Comparison of ENCODE assay signal across 27 cellular contexts in genomic region chr2:153551698-153552097, GRCh38.
"Had no signal": no experiment of that assay in that cellular context is flagged by ENCODE, and none has a peak within 500 bp of the region (broad histone marks: within the 10 kb centered on the region; RNA-seq: fewer than 3 reads in every experiment).

No MANE protein-coding gene starts in this region.

- H3K4me1 ChIP-seq: stomach, suprapubic skin, testis, thyroid gland, tibial artery, tibial nerve, transverse colon, upper lobe of left lung, upper lobe of right lung, uterus, vagina had no signal

- H3K27ac ChIP-seq: stomach, suprapubic skin, testis, thoracic aorta, thyroid gland, tibial artery, tibial nerve, transverse colon, upper lobe of left lung, upper lobe of right lung, uterus, vagina had no signal

- H3K36me3 ChIP-seq: stomach, suprapubic skin, thoracic aorta, thyroid gland, tibial artery, tibial nerve, transverse colon, upper lobe of left lung, upper lobe of right lung, uterus, vagina had no signal

- H3K4me3 Mint-ChIP-seq: stimulated activated effector memory CD8-positive, alpha-beta T cell treated with anti-CD3 and anti-CD28 coated beads, Interleukin-12 subunit alpha, Interleukin-12 subunit beta, amount 100 ng/mL, for 72 hours; stimulated activated memory B cell treated with anti-CD40 and anti-IgM and Interleukin-4, amounts not matched to agents 10 μg/mL and 1 μg/mL and 100 μg/mL, for 72 hours; stimulated activated naive B cell treated with anti-CD40 and anti-IgM and Interleukin-4, amounts not matched to agents 10 μg/mL and 1 μg/mL and 100 μg/mL, for 72 hours; stimulated activated naive CD8-positive, alpha-beta T cell treated with anti-CD3 and anti-CD28 coated beads, Interleukin-15, amount 100 ng/mL, for 72 hours; stimulated activated naive CD8-positive, alpha-beta T cell treated with anti-CD3 and anti-CD28 coated beads, Interleukin-15, Interleukin-2, amounts not matched to agents 100 ng/mL and 50 ng/mL, for 24 hours; type B pancreatic cell had no signal

- H3K4me1 Mint-ChIP-seq: stimulated activated effector memory CD8-positive, alpha-beta T cell treated with anti-CD3 and anti-CD28 coated beads, Interleukin-12 subunit alpha, Interleukin-12 subunit beta, amount 100 ng/mL, for 72 hours; stimulated activated memory B cell treated with anti-CD40 and anti-IgM and Interleukin-4, amounts not matched to agents 10 μg/mL and 1 μg/mL and 100 μg/mL, for 72 hours; stimulated activated naive B cell treated with anti-CD40 and anti-IgM and Interleukin-4, amounts not matched to agents 10 μg/mL and 1 μg/mL and 100 μg/mL, for 72 hours; stimulated activated naive CD8-positive, alpha-beta T cell treated with anti-CD3 and anti-CD28 coated beads, Interleukin-15, amount 100 ng/mL, for 72 hours had no signal

- H3K4me3 ChIP-seq: stomach, suprapubic skin, testis, thoracic aorta, thyroid gland, tibial artery, tibial nerve, transverse colon, upper lobe of left lung, upper lobe of right lung, uterus, vagina had no signal

- ATAC-seq: stimulated activated effector memory CD8-positive, alpha-beta T cell treated with anti-CD3 and anti-CD28 coated beads, Interleukin-12 subunit alpha, Interleukin-12 subunit beta, amount 100 ng/mL, for 72 hours; stimulated activated memory B cell treated with anti-CD40 and anti-IgM and Interleukin-4, amounts not matched to agents 10 μg/mL and 1 μg/mL and 100 μg/mL, for 72 hours; stimulated activated naive B cell treated with anti-CD40 and anti-IgM and Interleukin-4, amounts not matched to agents 10 μg/mL and 1 μg/mL and 100 μg/mL, for 72 hours; stimulated activated naive CD8-positive, alpha-beta T cell treated with anti-CD3 and anti-CD28 coated beads, Interleukin-15, amount 100 ng/mL, for 72 hours; stimulated activated naive CD8-positive, alpha-beta T cell treated with anti-CD3 and anti-CD28 coated beads, Interleukin-15, Interleukin-2, amounts not matched to agents 100 U/mL and 50 U/mL, for 24 hours; upper lobe of right lung had no signal

- H3K27me3 ChIP-seq: stomach, suprapubic skin, testis, thyroid gland, tibial artery, tibial nerve, transverse colon, upper lobe of left lung, upper lobe of right lung, uterus, vagina had no signal

- H3K36me3 Mint-ChIP-seq: stimulated activated effector memory CD8-positive, alpha-beta T cell treated with anti-CD3 and anti-CD28 coated beads, Interleukin-12 subunit alpha, Interleukin-12 subunit beta, amount 100 ng/mL, for 72 hours; stimulated activated memory B cell treated with anti-CD40 and anti-IgM and Interleukin-4, amounts not matched to agents 10 μg/mL and 1 μg/mL and 100 μg/mL, for 72 hours; stimulated activated naive B cell treated with anti-CD40 and anti-IgM and Interleukin-4, amounts not matched to agents 10 μg/mL and 1 μg/mL and 100 μg/mL, for 72 hours; type B pancreatic cell had no signal

- H3K27ac Mint-ChIP-seq: stimulated activated effector memory CD8-positive, alpha-beta T cell treated with anti-CD3 and anti-CD28 coated beads, Interleukin-12 subunit alpha, Interleukin-12 subunit beta, amount 100 ng/mL, for 72 hours; stimulated activated memory B cell treated with anti-CD40 and anti-IgM and Interleukin-4, amounts not matched to agents 10 μg/mL and 1 μg/mL and 100 μg/mL, for 72 hours; stimulated activated naive B cell treated with anti-CD40 and anti-IgM and Interleukin-4, amounts not matched to agents 10 μg/mL and 1 μg/mL and 100 μg/mL, for 72 hours; stimulated activated naive CD8-positive, alpha-beta T cell treated with anti-CD3 and anti-CD28 coated beads, Interleukin-15, amount 100 ng/mL, for 72 hours; stimulated activated naive CD8-positive, alpha-beta T cell treated with anti-CD3 and anti-CD28 coated beads, Interleukin-15, Interleukin-2, amounts not matched to agents 100 ng/mL and 50 ng/mL, for 24 hours; type B pancreatic cell had no signal

- H3K9me3 ChIP-seq: stomach, suprapubic skin, testis, thoracic aorta, thyroid gland, tibial artery, tibial nerve, transverse colon, upper lobe of left lung, upper lobe of right lung, uterus, vagina had no signal

- H3K9me3 Mint-ChIP-seq: stimulated activated effector memory CD8-positive, alpha-beta T cell treated with anti-CD3 and anti-CD28 coated beads, Interleukin-12 subunit alpha, Interleukin-12 subunit beta, amount 100 ng/mL, for 72 hours; stimulated activated memory B cell treated with anti-CD40 and anti-IgM and Interleukin-4, amounts not matched to agents 10 μg/mL and 1 μg/mL and 100 μg/mL, for 72 hours; stimulated activated naive CD8-positive, alpha-beta T cell treated with anti-CD3 and anti-CD28 coated beads, Interleukin-15, amount 100 ng/mL, for 72 hours; stimulated activated naive CD8-positive, alpha-beta T cell treated with anti-CD3 and anti-CD28 coated beads, Interleukin-15, Interleukin-2, amounts not matched to agents 100 ng/mL and 50 ng/mL, for 24 hours; type B pancreatic cell had no signal

- DNase-seq: stimulated activated CD4-positive, alpha-beta T cell treated with anti-CD3 and anti-CD28 coated beads, Interleukin-2, amount 100 ng/mL, for 48 hours; stimulated activated CD4-positive, alpha-beta T cell treated with anti-CD3 and anti-CD28 coated beads, Interleukin-4, amount 100 ng/mL, for 1 hour; stimulated activated CD4-positive, alpha-beta T cell treated with anti-CD3 and anti-CD28 coated beads, Interleukin-4, amount 100 ng/mL, for 24 hours; stimulated activated CD4-positive, alpha-beta T cell treated with anti-CD3 and anti-CD28 coated beads, Interleukin-4, amount 100 ng/mL, for 4 hours; stimulated activated CD8-positive, alpha-beta memory T cell treated with anti-CD3 and anti-CD28 coated beads, Interleukin-4, amount 100 ng/mL, for 48 hours; stimulated activated naive B cell treated with anti-CD40 and anti-IgM and Interleukin-4, amounts not matched to agents 10 μg/mL and 1 μg/mL and 100 μg/mL, for 72 hours; stimulated activated naive CD4-positive, alpha-beta T cell; stimulated activated naive CD4-positive, alpha-beta T cell treated with Interleukin-2 at 50 U/mL for 16 hours; stimulated activated naive CD8-positive, alpha-beta T cell treated with anti-CD3 and anti-CD28 coated beads, Interleukin-15, amount 100 ng/mL, for 72 hours; stimulated activated naive CD8-positive, alpha-beta T cell treated with anti-CD3 and anti-CD28 coated beads, Interleukin-15, Interleukin-2, amounts not matched to agents 100 U/mL and 50 U/mL, for 24 hours; stomach; substantia nigra; testis; thyroid gland; tibial artery; transverse colon; upper lobe of left lung; upper lobe of right lung; uterus had no signal

- H3K27me3 Mint-ChIP-seq: stimulated activated memory B cell treated with anti-CD40 and anti-IgM and Interleukin-4, amounts not matched to agents 10 μg/mL and 1 μg/mL and 100 μg/mL, for 72 hours; stimulated activated naive B cell treated with anti-CD40 and anti-IgM and Interleukin-4, amounts not matched to agents 10 μg/mL and 1 μg/mL and 100 μg/mL, for 72 hours; stimulated activated naive CD8-positive, alpha-beta T cell treated with anti-CD3 and anti-CD28 coated beads, Interleukin-15, amount 100 ng/mL, for 72 hours; stimulated activated naive CD8-positive, alpha-beta T cell treated with anti-CD3 and anti-CD28 coated beads, Interleukin-15, Interleukin-2, amounts not matched to agents 100 ng/mL and 50 ng/mL, for 24 hours; type B pancreatic cell had no signal
